ENCODE assay signal across 8 cellular contexts in genomic region chr6:165884813-165885765, GRCh38.
A peak's percentile ranks its signal among the peaks of the same experiment; 100 is the strongest.
DNase-seq lines count a peak whose midpoint lies in the region; ATAC-seq and TF ChIP-seq lines count a peak whose summit lies in the region.

No MANE protein-coding gene starts in this region.

- H4K20me1 ChIP-seq in OCI-LY7 (ENCODE audit: insufficient read depth, low read length): no peaks in the 10 kb centered on the region
- no peaks in the 10 kb centered on the region for H4K20me1 ChIP-seq in neural cell (ENCODE audit: insufficient read depth)

- BruUV-seq in OCI-LY7 (replicated peaks; lab: Mats Ljungman, UMichigan): no TSS peak

- H3K79me2 ChIP-seq in OCI-LY7 (ENCODE audit: insufficient read depth, low read depth, low read length) (no peaks in the 10 kb centered on the region), neural cell (replicated peaks; ENCODE audit: insufficient read depth, low read length) (no peaks in the 10 kb centered on the region)

- H2AFZ ChIP-seq in OCI-LY7 (ENCODE audit: low read length): no peak overlapping the region
- H2AFZ ChIP-seq in neural cell (ENCODE audit: low read depth, low read length): no peak overlapping the region

- H3K27me3 Mint-ChIP-seq in activated T-cell treated with anti-CD3 and anti-CD28 coated beads, Interleukin-2, amount 50 U/mL, for 4 hours (ENCODE audit: low read depth): peaks cover 12% of the 10 kb centered on the region

- TF ChIP-seq CTCF in OCI-LY7 (conservative IDR thresholded peaks at IDR 0.05; ENCODE audit: low read length) (peak; percentile 93), neural cell (IDR thresholded peaks at IDR 0.05; ENCODE audit: poor library complexity, severe bottlenecking) (peak; percentile 94)

- ATAC-seq in GM19372 (IDR thresholded peaks at IDR 0.05; ENCODE audit: low read depth, unreplicated experiment): peak; percentile 100
- ATAC-seq in HG03457 (IDR thresholded peaks at IDR 0.05; ENCODE audit: unreplicated experiment): peak; percentile 94
- ATAC-seq in activated T-cell treated with anti-CD3 and anti-CD28 coated beads, Interleukin-2, amount 50 U/mL, for 4 hours: peak; percentile 87 to 93

- no peaks in the 10 kb centered on the region for H3F3A ChIP-seq in neural cell (ENCODE audit: insufficient read depth, low read length, poor library complexity, severe bottlenecking)

- H3K36me3 ChIP-seq in OCI-LY7 (ENCODE audit: insufficient read depth, low read length): no peaks in the 10 kb centered on the region
- no peaks in the 10 kb centered on the region for H3K36me3 ChIP-seq in neural cell (ENCODE audit: insufficient read depth, low read length)

- intact Hi-C loops in OCI-LY7 (cut with micrococcal nuclease; ENCODE audit: unreplicated experiment): loop anchor here (1.0 to 5.0 kb wide), 3 partner anchors 221 to 516 kb away; no protein-coding TSS in a partner anchor

- H3K4me2 ChIP-seq in OCI-LY7 (ENCODE audit: low read length) (no peak overlapping the region), neural cell (ENCODE audit: low read length) (no peak overlapping the region)

- POLR2A ChIA-PET in OCI-LY7 (lab: Charles Lee): no interaction called here

- H3K9me3 Mint-ChIP-seq in activated T-cell treated with anti-CD3 and anti-CD28 coated beads, Interleukin-2, amount 50 U/mL, for 4 hours: peaks cover 7% of the 10 kb centered on the region

- H3K4me3 ChIP-seq in OCI-LY7 (ENCODE audit: low read depth, low read length, poor library complexity, severe bottlenecking) (no peak overlapping the region), neural cell (ENCODE audit: low read length) (no peak overlapping the region)

- no peaks in the 10 kb centered on the region for H3K9me3 ChIP-seq in OCI-LY7 (ENCODE audit: low read length)
- H3K9me3 ChIP-seq in neural cell (ENCODE audit: low read length): peaks cover 4% of the 10 kb centered on the region

- no peak overlapping the region for H3K27ac ChIP-seq in OCI-LY7 (ENCODE audit: low read depth, low read length, poor library complexity, severe bottlenecking)
- no peak overlapping the region for H3K27ac ChIP-seq in neural cell (ENCODE audit: low read length)

- TF ChIP-seq EP300 in neural cell (conservative IDR thresholded peaks at IDR 0.05; ENCODE audit: poor library complexity, severe bottlenecking): no peak

- H3K27me3 ChIP-seq in neural cell (ENCODE audit: insufficient read depth, low read depth, low read length): no peaks in the 10 kb centered on the region

- H3K4me1 ChIP-seq in OCI-LY7 (ENCODE audit: insufficient read depth, low read length, poor library complexity, severe bottlenecking): no peaks in the 10 kb centered on the region

- no peak overlapping the region for H3K4me3 Mint-ChIP-seq in activated T-cell treated with anti-CD3 and anti-CD28 coated beads, Interleukin-2, amount 50 U/mL, for 4 hours

- DNase-seq in COLO668 (lab: John Stamatoyannopoulos, UW; ENCODE audit: unreplicated experiment): peak; percentile 65
- peak; percentile 72 for DNase-seq in OCI-LY7 (ENCODE audit: low spot score)
- peak; percentile 41 for DNase-seq in activated T-cell treated with anti-CD3 and anti-CD28 coated beads, Interleukin-2, amount 50 U/mL, for 4 hours
- DNase-seq in fibroblast of gingiva (ENCODE audit: low read depth): peak; percentile 64
- DNase-seq in stromal cell of bone marrow (ENCODE audit: low read depth): peak; percentile 43

- no peaks in the 10 kb centered on the region for H3K36me3 Mint-ChIP-seq in activated T-cell treated with anti-CD3 and anti-CD28 coated beads, Interleukin-2, amount 50 U/mL, for 4 hours (ENCODE audit: insufficient read depth)

- H3K9ac ChIP-seq in neural cell (ENCODE audit: low read length): no peak overlapping the region

- peaks cover 7% of the 10 kb centered on the region for H3K4me1 Mint-ChIP-seq in activated T-cell treated with anti-CD3 and anti-CD28 coated beads, Interleukin-2, amount 50 U/mL, for 4 hours (ENCODE audit: low read depth)

- H3K9me2 ChIP-seq in OCI-LY7 (ENCODE audit: insufficient read depth, low read length) (no peaks in the 10 kb centered on the region), neural cell (ENCODE audit: insufficient read depth, low read length) (no peaks in the 10 kb centered on the region)

- TF ChIP-seq RAD21 in neural cell (conservative IDR thresholded peaks at IDR 0.05): peak; percentile 96

- CTCF ChIA-PET in OCI-LY7 (lab: Charles Lee; ENCODE audit: unreplicated experiment): no interaction called here

TF ChIP-seq in neural cell, 6 proteins besides CTCF, POLR2A, EP300 and RAD21:
- TF ChIP-seq SMC3 (conservative IDR thresholded peaks at IDR 0.05; ENCODE audit: poor library complexity) (peak; percentile 98), MXI1 (conservative IDR thresholded peaks at IDR 0.05; ENCODE audit: poor library complexity, severe bottlenecking) (no peak)
